In the genomic region with DNA sequence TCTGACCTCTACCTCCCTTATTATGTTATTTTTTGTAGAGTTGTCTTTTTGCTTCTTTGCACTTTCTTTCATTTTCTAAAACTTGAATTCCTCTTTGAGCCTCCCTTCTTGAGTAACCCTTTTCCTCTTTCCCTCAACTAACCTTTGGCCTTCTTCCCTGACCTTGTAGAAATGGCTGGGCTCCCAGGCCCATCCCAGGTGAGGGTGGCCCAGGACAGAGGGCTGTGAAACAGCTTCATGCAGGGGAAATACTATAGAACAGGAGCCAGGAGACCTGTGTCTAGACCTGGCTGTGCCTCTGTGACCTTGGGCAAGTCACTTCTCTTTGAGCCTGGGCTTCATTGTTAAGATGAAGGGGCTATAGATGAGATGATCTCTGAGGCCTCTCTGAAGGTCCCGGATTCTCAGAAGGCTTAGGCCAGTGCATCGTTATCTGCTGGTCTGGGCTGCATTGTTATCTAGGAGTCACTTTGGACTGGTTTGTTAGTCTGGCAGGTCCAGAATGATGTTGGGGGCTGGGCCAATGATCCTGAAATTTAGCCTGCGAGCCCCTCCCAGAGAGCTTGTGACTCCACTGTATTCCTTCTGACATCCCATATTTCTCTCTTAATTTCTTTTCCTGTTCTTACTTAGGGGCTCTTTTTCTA, we compare ENCODE assay signal across 9 cellular contexts. TPM values are rescaled to one million over a fixed set of nuclear protein-coding genes. Genes with fewer than 3 reads are reported as not detected.
DNase-seq lines count a peak whose midpoint lies in the region; ATAC-seq, FAIRE-seq and TF ChIP-seq lines count a peak whose summit lies in the region.
"Had no signal": no experiment of that assay in that cellular context is flagged by ENCODE, and none has a peak within 500 bp of the region (broad histone marks: within the 10 kb centered on the region; RNA-seq: fewer than 3 reads in every experiment).

No MANE protein-coding gene starts in this region.

- H3K18ac ChIP-seq in H1 (ENCODE audit: extremely low read depth, low read length) = no peak overlapping the region

- H3K79me2 ChIP-seq in H1 (ENCODE audit: control insufficient read depth in 1 of 2, insufficient read depth in 2 of 2, low read length in 2 of 2) = peaks cover 27 to 39% of the 10 kb centered on the region in 2 experiments

- H4K20me1 ChIP-seq in H1 (replicated peaks in 1 of 2; ENCODE audit: control insufficient read depth in 1 of 2, insufficient read depth in 2 of 2, low read length in 2 of 2) = peaks cover 17 to 23% of the 10 kb centered on the region in 2 experiments

- H2BK20ac ChIP-seq in H1 (ENCODE audit: low read length) = no peak overlapping the region

- H3K79me1 ChIP-seq in H1 (ENCODE audit: low read depth, low read length) = peaks cover 17% of the 10 kb centered on the region

- TF ChIP-seq EP300 in H1 (IDR thresholded peaks at IDR 0.05; ENCODE audit: borderline replicate concordance in 1 of 2, low read depth in 2 of 2, low read length in 2 of 2) = no peak

- CTCF ChIA-PET in H1 (lab: Charles Lee; ENCODE audit: partially characterized antibody) = interaction anchor here (1.2 to 20.2 kb wide), 4 partner anchors 10 to 60 kb away, joined by 5 to 253 read pairs (median 110); a partner anchor contains a TSS

- H3K4ac ChIP-seq in H1 (replicated peaks; ENCODE audit: insufficient read length, low read depth, low read length) = no peak overlapping the region

- no peak overlapping the region for H2BK15ac ChIP-seq in H1 (ENCODE audit: low read length)

- peak overlapping the region; percentile 98 for H3K4me3 Mint-ChIP-seq in neural crest cell

- no peak for FAIRE-seq in H1 (lab: Jason Lieb, UNC)

- H2BK120ac ChIP-seq in H1 (replicated peaks; ENCODE audit: low read depth, low read length) = no peak overlapping the region

- H3K4me1 Mint-ChIP-seq in neural crest cell = peaks cover 59% of the 10 kb centered on the region

- POLR2A ChIA-PET in H1 (lab: Charles Lee; ENCODE audit: partially characterized antibody) = interaction anchor here (1.0 to 44.0 kb wide), 8 partner anchors 8 to 290 kb away, joined by 3 to 1596 read pairs (median 115); a partner anchor contains a TSS

- H3K36me3 Mint-ChIP-seq in neural crest cell (ENCODE audit: low read depth) = peaks cover 6% of the 10 kb centered on the region

- H4K5ac ChIP-seq in H1 (ENCODE audit: insufficient read length, low read depth, low read length) = no peak overlapping the region

- H3K27me3 ChIP-seq in BE2C (no peaks in the 10 kb centered on the region), NT2/D1 (ENCODE audit: insufficient read depth, insufficient read length) (no peaks in the 10 kb centered on the region), H1 (replicated peaks in 1 of 4; ENCODE audit: control insufficient read depth in 3 of 4, extremely low read depth in 1 of 4, insufficient read depth in 3 of 4, low read length in 3 of 4) (no peaks in the 10 kb centered on the region)

- H3K9ac ChIP-seq in NT2/D1 (ENCODE audit: insufficient read length, low read depth) (peak overlapping the region; percentile 94), H1 (replicated peaks in 1 of 4; ENCODE audit: extremely low read depth in 1 of 4, low read depth in 3 of 4, low read length in 3 of 4) (peak overlapping the region in 1 of 4 experiments; percentile 39; a peak in 1 of 7 replicates)

- H3K56ac ChIP-seq in H1 (replicated peaks; ENCODE audit: insufficient read length, low read depth, low read length) = no peak overlapping the region

- H2BK12ac ChIP-seq in H1 (ENCODE audit: low read depth, low read length) = peak overlapping the region; percentile 75; the same call in 1 of the 2 replicates

- DNase-seq in BE2C (no peak), NT2/D1 (ENCODE audit: low read depth, low spot score) (no peak), H1 (ENCODE audit: low read depth in 1 of 2, low spot score in 2 of 2) (no peak), neural crest cell (ENCODE audit: low read depth, low spot score) (no peak), NCI-H774 (lab: John Stamatoyannopoulos, UW) (no peak), DMS153 treated with DMSO at 0.1 percent for 48 hours (lab: John Stamatoyannopoulos, UW; ENCODE audit: unreplicated experiment) (no peak), nucleus accumbens (lab: John Stamatoyannopoulos, UW) (no peak)

- no peak overlapping the region for H3K14ac ChIP-seq in H1 (ENCODE audit: insufficient read length)

- H3K4me1 ChIP-seq in BE2C (peaks cover 18% of the 10 kb centered on the region), NT2/D1 (ENCODE audit: insufficient read depth, insufficient read length) (peaks cover 19% of the 10 kb centered on the region), H1 (replicated peaks in 1 of 4; ENCODE audit: control insufficient read depth in 3 of 4, insufficient read depth in 4 of 4, low read length in 3 of 4) (peaks cover 7 to 24% (median 11%) of the 10 kb centered on the region in 4 experiments)

- H3K27ac ChIP-seq in H1 (ENCODE audit: low read depth, low read length) = no peak overlapping the region

- H3K36me3 ChIP-seq in BE2C (peaks cover 14% of the 10 kb centered on the region), NT2/D1 (ENCODE audit: insufficient read depth, insufficient read length, low read length) (peaks cover 47% of the 10 kb centered on the region), H1 (ENCODE audit: control insufficient read depth in 2 of 4, insufficient read depth in 4 of 4, low read length in 3 of 4) (peaks cover 6 to 19% (median 13%) of the 10 kb centered on the region in 4 experiments; a peak in 7 of 8 replicates)

- H3K4me3 ChIP-seq in BE2C (ENCODE audit: low read depth, low read length) = peak overlapping the region; percentile 84; the same call in 1 of the 2 replicates
- H3K4me3 ChIP-seq in NT2/D1 (ENCODE audit: insufficient read length, low read depth) = peak overlapping the region; percentile 89
- H3K4me3 ChIP-seq in H1 (ENCODE audit: extremely low read depth in 1 of 4, insufficient read depth in 2 of 4, low read depth in 3 of 4, low read length in 4 of 4) = peak overlapping the region; percentile 90 to 99 (median 92); a peak in 5 of 8 replicates

- H3K4me2 ChIP-seq in H1 (ENCODE audit: insufficient read depth in 1 of 2, low read depth in 2 of 2, low read length in 2 of 2) = peak overlapping the region; percentile 84 to 90

- H3K27me3 Mint-ChIP-seq in neural crest cell (ENCODE audit: low read depth) = no peaks in the 10 kb centered on the region

- H2AK5ac ChIP-seq in H1 (ENCODE audit: low read depth, low read length) = peak overlapping the region; percentile 55; the same call in 1 of the 2 replicates

- H4K8ac ChIP-seq in H1 (ENCODE audit: extremely low read depth, insufficient read depth, low read length) = no peak overlapping the region

- H2AFZ ChIP-seq in H1 (ENCODE audit: low read length) = no peak overlapping the region

- H3K9me3 ChIP-seq in BE2C = no peaks in the 10 kb centered on the region
- H3K9me3 ChIP-seq in NT2/D1 (ENCODE audit: insufficient read depth, low read length) = no peaks in the 10 kb centered on the region
- no peaks in the 10 kb centered on the region for H3K9me3 ChIP-seq in H1 (ENCODE audit: insufficient read depth in 2 of 2, low read depth in 1 of 2, low read length in 1 of 2)

- no peak for TF ChIP-seq RAD21 in H1 (IDR thresholded peaks at IDR 0.05 in 1 of 2, conservative IDR thresholded peaks at IDR 0.05 in 1 of 2; ENCODE audit: low read depth in 2 of 2, low read length in 2 of 2)

- no peak overlapping the region for H3K23ac ChIP-seq in H1 (ENCODE audit: insufficient read length)

- H3K27ac Mint-ChIP-seq in neural crest cell (ENCODE audit: unreplicated experiment) = no peak overlapping the region

- H4K91ac ChIP-seq in H1 (replicated peaks; ENCODE audit: insufficient read length, low read length) = no peak overlapping the region

- no peak for TF ChIP-seq CTCF in BE2C (IDR thresholded peaks at IDR 0.05; ENCODE audit: low read depth, low read length)
- TF ChIP-seq CTCF in H1 (IDR thresholded peaks at IDR 0.05; ENCODE audit: control extremely low read depth in 1 of 3, insufficient read depth in 1 of 3, low read depth in 1 of 3, low read length in 3 of 3) = no peak
- TF ChIP-seq CTCF in neural crest cell (conservative IDR thresholded peaks at IDR 0.05) = no peak

- no peak for TF ChIP-seq POLR2A in H1 (IDR thresholded peaks at IDR 0.05; ENCODE audit: control extremely low read depth in 1 of 2, low read depth in 2 of 2, low read length in 2 of 2)

- 95% methylated on average over 3 of the region's 3 CpGs; no CpG with 5 or more reads in 1 of the 2 experiments for WGBS in H1 (ENCODE audit: extremely low coverage in 1 of 2, insufficient coverage in 1 of 2, insufficient read length in 1 of 2, insufficient replicate concordance in 2 of 2, low coverage in 1 of 2, low lambda C conversion rate in 2 of 2, missing lambda C conversion rate in 1 of 2), 2 experiments

- H3K9me3 Mint-ChIP-seq in neural crest cell = no peaks in the 10 kb centered on the region

- no peak overlapping the region for H2BK5ac ChIP-seq in H1 (ENCODE audit: low read depth, low read length)

- no peak for ATAC-seq in HG03097 (IDR thresholded peaks at IDR 0.05; ENCODE audit: low FRiP score, unreplicated experiment)

- peaks cover 25% of the 10 kb centered on the region for H3K23me2 ChIP-seq in H1 (ENCODE audit: low read depth, low read length)

RNA-seq across cellular contexts. Expression of a gene that starts 2.2 kb away (rescaled TPM):
- polyA plus RNA-seq in BE2C (2012; ENCODE audit: insufficient read depth, insufficient read length, low read depth) = 276 TPM
- 69.6 and 73.4 TPM in 2 replicates for total RNA-seq in H1 (2021; fragmentation: NEBNext Ultra II Directional; extraction: Animal tissue kit (Norgen Biotek cat#: 25700))
- polyA plus RNA-seq in H1 (2011; rRNA removed) = 20.6 and 43.0 TPM in 2 replicates
- 13.5 TPM for polyA plus RNA-seq in H1 (2011; cell fraction: cytosol; rRNA removed)
- polyA plus RNA-seq in H1 (2011; cell fraction: nucleus; rRNA removed) = 178 TPM
- 61.7 to 82.1 TPM (median 77.4 TPM) in 4 replicates for polyA plus RNA-seq in H1 (2012, experiment 1 of 2)
- polyA plus RNA-seq in H1 (2012, experiment 2 of 2) = 48.0 TPM
- polyA plus RNA-seq in H1 (2013, experiment 1 of 2) = 51.3 TPM
- polyA plus RNA-seq in H1 (2013, experiment 2 of 2) = 48.3 TPM
- polyA minus RNA-seq in H1 (2011; rRNA and poly(A)+ RNA removed) = 11.4 and 14.0 TPM in 2 replicates
- 37.6 TPM for polyA minus RNA-seq in H1 (2011; cell fraction: cytosol; rRNA and poly(A)+ RNA removed)
- 42.3 TPM for polyA minus RNA-seq in H1 (2011; cell fraction: nucleus; rRNA and poly(A)+ RNA removed)
- 118 and 122 TPM in 2 replicates for total RNA-seq in neural crest cell

RNA-seq across cellular contexts. Expression of a gene that starts 13.7 kb away (rescaled TPM):
- polyA plus RNA-seq in BE2C (2012; ENCODE audit: insufficient read depth, insufficient read length, low read depth) = not detected
- total RNA-seq in H1 (2021; fragmentation: NEBNext Ultra II Directional; extraction: Animal tissue kit (Norgen Biotek cat#: 25700)) = not detected in 2 replicates
- polyA plus RNA-seq in H1 (2011; rRNA removed) = not detected in 2 replicates
- polyA plus RNA-seq in H1 (2011; cell fraction: cytosol; rRNA removed) = not detected
- polyA plus RNA-seq in H1 (2011; cell fraction: nucleus; rRNA removed) = not detected
- polyA plus RNA-seq in H1 (2012, experiment 1 of 2) = not detected in 4 replicates
- polyA plus RNA-seq in H1 (2012, experiment 2 of 2) = not detected
- polyA plus RNA-seq in H1 (2013, experiment 1 of 2) = not detected
- polyA plus RNA-seq in H1 (2013, experiment 2 of 2) = not detected
- polyA minus RNA-seq in H1 (2011; rRNA and poly(A)+ RNA removed) = not detected in 2 replicates
- not detected for polyA minus RNA-seq in H1 (2011; cell fraction: cytosol; rRNA and poly(A)+ RNA removed)
- not detected for polyA minus RNA-seq in H1 (2011; cell fraction: nucleus; rRNA and poly(A)+ RNA removed)
- total RNA-seq in neural crest cell = not detected in 2 replicates
- total RNA-seq: T-helper 2 cell treated with Interferon-gamma antibody and Interleukin-4, amounts not matched to agents 100 ng/mL and 5 ng/mL, for 36 hours had no signal

RNA-seq across cellular contexts. Expression of a gene that starts 13.9 kb away (rescaled TPM):
- polyA plus RNA-seq in BE2C (2012; ENCODE audit: insufficient read depth, insufficient read length, low read depth) = 616 TPM
- 174 and 185 TPM in 2 replicates for total RNA-seq in H1 (2021; fragmentation: NEBNext Ultra II Directional; extraction: Animal tissue kit (Norgen Biotek cat#: 25700))
- 993 and 1,124 TPM in 2 replicates for polyA plus RNA-seq in H1 (2011; rRNA removed)
- polyA plus RNA-seq in H1 (2011; cell fraction: cytosol; rRNA removed) = 811 TPM
- 653 TPM for polyA plus RNA-seq in H1 (2011; cell fraction: nucleus; rRNA removed)
- polyA plus RNA-seq in H1 (2012, experiment 1 of 2) = 167 to 390 TPM (median 374 TPM) in 4 replicates
- 596 TPM for polyA plus RNA-seq in H1 (2012, experiment 2 of 2)
- 206 TPM for polyA plus RNA-seq in H1 (2013, experiment 1 of 2)
- 192 TPM for polyA plus RNA-seq in H1 (2013, experiment 2 of 2)
- 66.6 and 106 TPM in 2 replicates for polyA minus RNA-seq in H1 (2011; rRNA and poly(A)+ RNA removed)
- 76.3 TPM for polyA minus RNA-seq in H1 (2011; cell fraction: cytosol; rRNA and poly(A)+ RNA removed)
- polyA minus RNA-seq in H1 (2011; cell fraction: nucleus; rRNA and poly(A)+ RNA removed) = 112 TPM
- total RNA-seq in neural crest cell = 293 and 298 TPM in 2 replicates

RNA-seq across cellular contexts. Expression of a gene that starts 15.5 kb away (rescaled TPM):
- polyA plus RNA-seq in BE2C (2012; ENCODE audit: insufficient read depth, insufficient read length, low read depth) = 443 TPM
- 90.9 and 92.4 TPM in 2 replicates for total RNA-seq in H1 (2021; fragmentation: NEBNext Ultra II Directional; extraction: Animal tissue kit (Norgen Biotek cat#: 25700))
- 102 and 126 TPM in 2 replicates for polyA plus RNA-seq in H1 (2011; rRNA removed)
- polyA plus RNA-seq in H1 (2011; cell fraction: cytosol; rRNA removed) = 137 TPM
- polyA plus RNA-seq in H1 (2011; cell fraction: nucleus; rRNA removed) = 300 TPM
- polyA plus RNA-seq in H1 (2012, experiment 1 of 2) = 110 to 167 TPM (median 137 TPM) in 4 replicates
- 110 TPM for polyA plus RNA-seq in H1 (2012, experiment 2 of 2)
- 47.4 TPM for polyA plus RNA-seq in H1 (2013, experiment 1 of 2)
- 42.8 TPM for polyA plus RNA-seq in H1 (2013, experiment 2 of 2)
- 82.7 and 92.1 TPM in 2 replicates for polyA minus RNA-seq in H1 (2011; rRNA and poly(A)+ RNA removed)
- polyA minus RNA-seq in H1 (2011; cell fraction: cytosol; rRNA and poly(A)+ RNA removed) = 37.7 TPM
- polyA minus RNA-seq in H1 (2011; cell fraction: nucleus; rRNA and poly(A)+ RNA removed) = 66.1 TPM
- total RNA-seq in neural crest cell = 67.5 and 68.4 TPM in 2 replicates

RNA-seq across cellular contexts. Expression of a gene that starts 21.2 kb away (rescaled TPM):
- not detected for polyA plus RNA-seq in BE2C (2012; ENCODE audit: insufficient read depth, insufficient read length, low read depth)
- total RNA-seq in H1 (2021; fragmentation: NEBNext Ultra II Directional; extraction: Animal tissue kit (Norgen Biotek cat#: 25700)) = 25.7 and 28.4 TPM in 2 replicates
- polyA plus RNA-seq in H1 (2011; rRNA removed) = 16.3 and 22.6 TPM in 2 replicates
- 21.3 TPM for polyA plus RNA-seq in H1 (2011; cell fraction: cytosol; rRNA removed)
- polyA plus RNA-seq in H1 (2011; cell fraction: nucleus; rRNA removed) = 32.9 TPM
- polyA plus RNA-seq in H1 (2012, experiment 1 of 2) = 34.9 to 37.3 TPM (median 36.6 TPM) in 4 replicates
- 28.9 TPM for polyA plus RNA-seq in H1 (2012, experiment 2 of 2)
- polyA plus RNA-seq in H1 (2013, experiment 1 of 2) = 23.2 TPM
- polyA plus RNA-seq in H1 (2013, experiment 2 of 2) = 25.8 TPM
- polyA minus RNA-seq in H1 (2011; rRNA and poly(A)+ RNA removed) = 12.4 and 24.5 TPM in 2 replicates
- 17.8 TPM for polyA minus RNA-seq in H1 (2011; cell fraction: cytosol; rRNA and poly(A)+ RNA removed)
- 9.1 TPM for polyA minus RNA-seq in H1 (2011; cell fraction: nucleus; rRNA and poly(A)+ RNA removed)
- 0.73 and 1.1 TPM in 2 replicates for total RNA-seq in neural crest cell
